In genomic region chr22:50422961-50423815, GRCh38 we compare ENCODE assay signal across 24 cellular contexts. TPM values are rescaled to one million over a fixed set of nuclear protein-coding genes. Genes with fewer than 3 reads are reported as not detected.
"Had no signal": no experiment of that assay in that cellular context is flagged by ENCODE, and none has a peak within 500 bp of the region (broad histone marks: within the 10 kb centered on the region; RNA-seq: fewer than 3 reads in every experiment).

No MANE protein-coding gene starts in this region.

- H3K27ac ChIP-seq: ascending aorta, body of pancreas, KMS-11, SJCRH30, WERI-Rb-1 had no signal

- H3K4me2 ChIP-seq: KMS-11, SK-N-SH had no signal

- H3K27me3 Mint-ChIP-seq: activated CD4-positive, alpha-beta T cell treated with anti-CD3 and anti-CD28 coated beads for 36 hours; activated CD8-positive, alpha-beta T cell treated with anti-CD3 and anti-CD28 coated beads for 36 hours; IgD-negative memory B cell had no signal

- H3K4me3 ChIP-seq: ascending aorta, body of pancreas, SJCRH30 had no signal

- DNase-seq: activated CD4-positive, alpha-beta T cell treated with anti-CD3 and anti-CD28 coated beads for 36 hours; activated CD8-positive, alpha-beta memory T cell treated with anti-CD3 and anti-CD28 coated beads, Interleukin-2, amount 50 U/mL, for 4 hours; activated CD8-positive, alpha-beta T cell treated with anti-CD3 and anti-CD28 coated beads for 36 hours; activated gamma-delta T cell treated with Interleukin-2 at 50 U/mL for 16 hours; activated naive CD4-positive, alpha-beta T cell treated with anti-CD3 and anti-CD28 coated beads, Interleukin-2, amount 50 U/mL, for 16 hours; activated T-cell treated with anti-CD3 and anti-CD28 coated beads, Interleukin-2, amount 50 U/mL, for 72 hours; amniotic stem cell; body of pancreas; NCI-H1092; NCI-H1417; NCI-H1930; NCI-H2171 treated with DMSO at 0.1 percent for 48 hours; NCI-H345; NCI-H510A; NCI-H526 treated with DMSO at 0.1 percent for 48 hours; NCI-H82; SJCRH30; SK-N-SH; T-helper 1 cell; WERI-Rb-1 had no signal

- H3K9me3 ChIP-seq: ascending aorta, body of pancreas, SJCRH30, SK-N-SH had no signal

- H3K27me3 ChIP-seq: ascending aorta, body of pancreas, SJCRH30 had no signal

- H3K4me3 Mint-ChIP-seq: activated CD4-positive, alpha-beta T cell treated with anti-CD3 and anti-CD28 coated beads for 36 hours; activated CD8-positive, alpha-beta T cell treated with anti-CD3 and anti-CD28 coated beads for 36 hours; activated T-cell treated with anti-CD3 and anti-CD28 coated beads, Interleukin-2, amount 50 U/mL, for 72 hours; IgD-negative memory B cell had no signal

- H3K9me3 Mint-ChIP-seq: activated CD8-positive, alpha-beta T cell treated with anti-CD3 and anti-CD28 coated beads for 36 hours; activated T-cell treated with anti-CD3 and anti-CD28 coated beads, Interleukin-2, amount 50 U/mL, for 72 hours; activated T-helper 2 cell treated with anti-CD3 and anti-CD28 coated beads, Interferon-gamma antibody, Interleukin-2, Interleukin-4, amounts not matched to agents 10 μg/mL and 5 μg/mL and 100 μg/mL, durations not matched to agents 14 hours and 24 hours and 36 hours; IgD-negative memory B cell had no signal

- H3K27ac Mint-ChIP-seq: activated CD4-positive, alpha-beta T cell treated with anti-CD3 and anti-CD28 coated beads for 36 hours; activated CD8-positive, alpha-beta T cell treated with anti-CD3 and anti-CD28 coated beads for 36 hours; activated T-cell treated with anti-CD3 and anti-CD28 coated beads, Interleukin-2, amount 50 U/mL, for 72 hours; activated T-helper 2 cell treated with anti-CD3 and anti-CD28 coated beads, Interferon-gamma antibody, Interleukin-2, Interleukin-4, amounts not matched to agents 10 μg/mL and 5 μg/mL and 100 μg/mL, durations not matched to agents 14 hours and 24 hours and 36 hours; IgD-negative memory B cell had no signal

- H3K9ac ChIP-seq: KMS-11, SK-N-SH had no signal

- H3K4me1 Mint-ChIP-seq: IgD-negative memory B cell had no signal

- H3K4me1 ChIP-seq: ascending aorta, body of pancreas, SJCRH30 had no signal

- ATAC-seq: activated CD4-positive, alpha-beta T cell treated with anti-CD3 and anti-CD28 coated beads for 36 hours; activated CD8-positive, alpha-beta T cell treated with anti-CD3 and anti-CD28 coated beads for 36 hours; activated T-cell treated with anti-CD3 and anti-CD28 coated beads, Interleukin-2, amount 50 U/mL, for 72 hours; body of pancreas had no signal

RNA-seq across cellular contexts. Expression of gene ADM2, which starts 58.2 kb away (rescaled TPM):
- total RNA-seq: ascending aorta, SJCRH30 had no signal
